13 cellular contexts compared by ENCODE assay signal in the genomic region with DNA sequence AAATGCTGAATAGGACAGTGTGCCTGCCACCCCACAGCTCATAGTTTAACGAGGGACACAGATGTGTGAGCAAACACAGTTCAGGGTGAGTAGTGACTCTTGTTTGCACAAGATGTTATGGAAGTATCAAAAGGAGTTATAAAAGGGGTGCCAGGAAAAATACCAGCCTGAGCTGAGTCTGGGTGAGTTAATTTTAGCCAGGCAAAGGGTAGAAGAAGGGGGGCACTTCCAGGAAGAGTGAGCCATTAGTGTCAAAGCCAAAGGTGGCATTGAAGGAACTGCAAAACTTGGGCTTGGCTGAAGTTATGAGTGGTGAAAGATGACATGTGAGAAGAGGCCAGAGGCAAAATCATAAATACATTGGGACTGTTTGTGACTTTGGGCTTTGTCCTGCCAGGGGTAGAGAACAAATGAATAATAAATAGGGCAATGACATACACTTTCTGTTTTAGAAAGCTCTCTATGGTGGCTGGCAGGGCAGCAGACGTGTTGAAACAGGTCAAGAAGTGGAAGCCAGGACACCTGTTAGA. TPM values are rescaled to one million over a fixed set of nuclear protein-coding genes. Genes with fewer than 3 reads are reported as not detected.
A peak's percentile ranks its signal among the peaks of the same experiment; 100 is the strongest.
DNase-seq lines count a peak whose midpoint lies in the region; ATAC-seq, FAIRE-seq and TF ChIP-seq lines count a peak whose summit lies in the region.
"Had no signal": no experiment of that assay in that cellular context is flagged by ENCODE, and none has a peak within 500 bp of the region (broad histone marks: within the 10 kb centered on the region; RNA-seq: fewer than 3 reads in every experiment).

No MANE protein-coding gene starts in this region.

- H3K36me3 Mint-ChIP-seq in activated CD4-positive, alpha-beta memory T cell treated with anti-CD3 and anti-CD28 coated beads for 36 hours: peaks cover 8% of the 10 kb centered on the region

- H3K9ac ChIP-seq in keratinocyte (ENCODE audit: control insufficient read depth, extremely low read depth, insufficient read depth, low read length): no peak overlapping the region
- no peak overlapping the region for H3K9ac ChIP-seq in stomach smooth muscle (ENCODE audit: low read length in 2 of 2)
- H3K9ac ChIP-seq: GM23248 had no signal

- H3K27me3 Mint-ChIP-seq in activated CD4-positive, alpha-beta memory T cell treated with anti-CD3 and anti-CD28 coated beads for 36 hours: no peaks in the 10 kb centered on the region

- H4K20me1 ChIP-seq in keratinocyte (ENCODE audit: control insufficient read depth, extremely low read depth, insufficient read depth, low read length): no peaks in the 10 kb centered on the region

- FAIRE-seq in keratinocyte (lab: Jason Lieb, UNC): no peak

- peaks cover 4% of the 10 kb centered on the region for H3K4me1 ChIP-seq in keratinocyte (ENCODE audit: control insufficient read depth, extremely low read depth, insufficient read depth, low read length)
- peaks cover 18% of the 10 kb centered on the region for H3K4me1 ChIP-seq in stomach smooth muscle (ENCODE audit: control insufficient read depth, insufficient read depth, low read length)

- H3K9me3 Mint-ChIP-seq in activated CD4-positive, alpha-beta memory T cell treated with anti-CD3 and anti-CD28 coated beads for 36 hours: no peaks in the 10 kb centered on the region
- H3K9me3 Mint-ChIP-seq: activated naive CD8-positive, alpha-beta T cell treated with anti-CD3 and anti-CD28 coated beads, Interleukin-2, amount 10 ng/mL, durations not matched to agents 7 days and 5 days had no signal

- H3K36me3 ChIP-seq in keratinocyte (ENCODE audit: control insufficient read depth in 2 of 2, extremely low read depth in 1 of 2, insufficient read depth in 2 of 2, low read length in 2 of 2) (peaks cover 0 to under 1% of the 10 kb centered on the region in 2 experiments), stomach smooth muscle (ENCODE audit: control insufficient read depth in 2 of 2, insufficient read depth in 2 of 2, low read length in 2 of 2) (no peaks in the 10 kb centered on the region)

- no peak overlapping the region for H3K4me2 ChIP-seq in keratinocyte (ENCODE audit: control insufficient read depth, extremely low read depth, insufficient read depth, low read depth, low read length)

- H3K27ac ChIP-seq in keratinocyte (ENCODE audit: control insufficient read depth, insufficient read depth, low read length) (no peak overlapping the region), stomach smooth muscle (ENCODE audit: low read length) (peak overlapping the region; percentile 41)
- H3K27ac ChIP-seq: dorsolateral prefrontal cortex, GM23248 had no signal

- no peak for TF ChIP-seq CTCF in keratinocyte (optimal IDR thresholded peaks at IDR 0.05 in 1 of 3, IDR thresholded peaks at IDR 0.05 in 1 of 3, conservative IDR thresholded peaks at IDR 0.05 in 1 of 3; ENCODE audit: extremely low read depth in 1 of 3, insufficient read depth in 2 of 3, low read length in 3 of 3)

- H3K4me1 Mint-ChIP-seq in activated CD4-positive, alpha-beta memory T cell treated with anti-CD3 and anti-CD28 coated beads for 36 hours (ENCODE audit: low read depth): peaks cover 40% of the 10 kb centered on the region

- H3K9me1 ChIP-seq in keratinocyte (ENCODE audit: control insufficient read depth, extremely low read depth, insufficient read depth, low read length): no peaks in the 10 kb centered on the region

- no peak overlapping the region for H3K4me3 ChIP-seq in keratinocyte (ENCODE audit: control insufficient read depth in 2 of 3, extremely low read depth in 1 of 3, insufficient read depth in 2 of 3, low read depth in 1 of 3, low read length in 3 of 3)
- H3K4me3 ChIP-seq in stomach smooth muscle (ENCODE audit: low read length in 2 of 2): no peak overlapping the region
- H3K4me3 ChIP-seq: dorsolateral prefrontal cortex, GM23248 had no signal

- H3K27me3 ChIP-seq in keratinocyte (ENCODE audit: control insufficient read depth, extremely low read depth, insufficient read depth, low read length) (no peaks in the 10 kb centered on the region), stomach smooth muscle (ENCODE audit: control insufficient read depth in 1 of 2, insufficient read depth in 2 of 2, low read length in 2 of 2) (no peaks in the 10 kb centered on the region)
- H3K27me3 ChIP-seq: dorsolateral prefrontal cortex had no signal

- dilution Hi-C loops in keratinocyte (cut with MboI; ENCODE audit: extremely low pct_ligation_motif_present, low sequenced_read_pairs): loop anchor here (25.0 kb wide), 1 partner anchor 95 kb away; no protein-coding TSS in a partner anchor

- DNase-seq in activated CD8-positive, alpha-beta memory T cell treated with anti-CD3 and anti-CD28 coated beads for 24 hours: peak; percentile 50
- no peak for DNase-seq in activated CD8-positive, alpha-beta memory T cell treated with anti-CD3 and anti-CD28 coated beads, Interleukin-2, amount 50 U/mL, for 4 hours
- DNase-seq in activated CD4-positive, alpha-beta memory T cell treated with anti-CD3 and anti-CD28 coated beads for 36 hours: peak; percentile 25
- DNase-seq in keratinocyte (ENCODE audit: low read depth, low spot score): no peak
- DNase-seq in NCI-H1105 treated with DMSO at 0.1 percent for 48 hours (lab: John Stamatoyannopoulos, UW): no peak
- DNase-seq in HK-2 (ENCODE audit: unreplicated experiment): no peak
- DNase-seq: activated naive CD8-positive, alpha-beta T cell treated with anti-CD3 and anti-CD28 coated beads, Interleukin-2, amount 10 ng/mL, durations not matched to agents 7 days and 5 days; dorsolateral prefrontal cortex; GM23248; midbrain; NCI-H2107 had no signal

- CTCF ChIA-PET in activated CD4-positive, alpha-beta memory T cell treated with anti-CD3 and anti-CD28 coated beads for 36 hours (lab: Charles Lee): interaction anchor here (1.9 kb wide), 1 partner anchor 109 kb away, joined by 6 read pairs; no protein-coding TSS in a partner anchor

- H2AFZ ChIP-seq in keratinocyte (ENCODE audit: control insufficient read depth, low read length): peak overlapping the region; percentile 36
- H2AFZ ChIP-seq: GM23248 had no signal

- peak overlapping the region; percentile 53 for H3K27ac Mint-ChIP-seq in activated CD4-positive, alpha-beta memory T cell treated with anti-CD3 and anti-CD28 coated beads for 36 hours
- H3K27ac Mint-ChIP-seq: activated naive CD8-positive, alpha-beta T cell treated with anti-CD3 and anti-CD28 coated beads, Interleukin-2, amount 10 ng/mL, durations not matched to agents 7 days and 5 days had no signal

- POLR2A ChIA-PET in activated CD4-positive, alpha-beta memory T cell treated with anti-CD3 and anti-CD28 coated beads for 36 hours (lab: Charles Lee): no interaction called here

- intact Hi-C loops in activated CD4-positive, alpha-beta memory T cell treated with anti-CD3 and anti-CD28 coated beads for 36 hours (cut with micrococcal nuclease): loop anchor here (10.0 kb wide), 2 partner anchors 343 to 633 kb away; a partner anchor contains a TSS

- H3K4me3 Mint-ChIP-seq in activated CD4-positive, alpha-beta memory T cell treated with anti-CD3 and anti-CD28 coated beads for 36 hours: peak overlapping the region; percentile 13
- H3K4me3 Mint-ChIP-seq: activated naive CD8-positive, alpha-beta T cell treated with anti-CD3 and anti-CD28 coated beads, Interleukin-2, amount 10 ng/mL, durations not matched to agents 7 days and 5 days had no signal

- peaks cover 18% of the 10 kb centered on the region for H3K79me2 ChIP-seq in keratinocyte (ENCODE audit: control insufficient read depth, insufficient read depth, low read length)

- H3K9me3 ChIP-seq in keratinocyte (ENCODE audit: control insufficient read depth, low read depth, low read length) (no peaks in the 10 kb centered on the region), stomach smooth muscle (ENCODE audit: control insufficient read depth in 2 of 2, low read length in 2 of 2) (no peaks in the 10 kb centered on the region)

- no peak for ATAC-seq in HG02610 (IDR thresholded peaks at IDR 0.05; ENCODE audit: unreplicated experiment)

RNA-seq across cellular contexts. Expression of a gene that starts 1.9 kb away (rescaled TPM):
- total RNA-seq in activated CD4-positive, alpha-beta memory T cell treated with anti-CD3 and anti-CD28 coated beads for 36 hours: 10 to 100 TPM; 79.9 to 82.1 TPM
- polyA plus RNA-seq in keratinocyte: 37.2 to 59.4 TPM (median 44.5 TPM) in 3 replicates
- 64.5 TPM for polyA plus RNA-seq in keratinocyte (2011; ENCODE audit: low read depth)
- 18.9 and 42.2 TPM in 2 replicates for polyA plus RNA-seq in keratinocyte (2011; cell fraction: cytosol; rRNA removed)
- 66.8 and 92.2 TPM in 2 replicates for polyA plus RNA-seq in keratinocyte (2011; cell fraction: nucleus; rRNA removed)
- 38.3 and 48.1 TPM in 2 replicates for polyA plus RNA-seq in keratinocyte (2012; ENCODE audit: low replicate concordance)
- 31.7 to 70.7 TPM (median 34.2 TPM) in 3 replicates for polyA minus RNA-seq in keratinocyte
- polyA minus RNA-seq in keratinocyte (2011; cell fraction: cytosol; rRNA and poly(A)+ RNA removed): 23.8 TPM
- polyA minus RNA-seq in keratinocyte (2011; cell fraction: nucleus; rRNA and poly(A)+ RNA removed): 35.6 and 78.3 TPM in 2 replicates

Comparison
In these comparisons a context has a peak if more than half of its experiments do, and no peak if none do; other contexts are left out.
1. DNase-seq: peak in activated CD8-positive, alpha-beta memory T cell treated with anti-CD3 and anti-CD28 coated beads for 24 hours (single experiment) and activated CD4-positive, alpha-beta memory T cell treated with anti-CD3 and anti-CD28 coated beads for 36 hours (single experiment); none in activated CD8-positive, alpha-beta memory T cell treated with anti-CD3 and anti-CD28 coated beads, Interleukin-2, amount 50 U/mL, for 4 hours (single experiment), keratinocyte (single experiment), NCI-H1105 treated with DMSO at 0.1 percent for 48 hours (single experiment) and HK-2 (single experiment).